ENCODE assay signal across 20 cellular contexts in the genomic region with DNA sequence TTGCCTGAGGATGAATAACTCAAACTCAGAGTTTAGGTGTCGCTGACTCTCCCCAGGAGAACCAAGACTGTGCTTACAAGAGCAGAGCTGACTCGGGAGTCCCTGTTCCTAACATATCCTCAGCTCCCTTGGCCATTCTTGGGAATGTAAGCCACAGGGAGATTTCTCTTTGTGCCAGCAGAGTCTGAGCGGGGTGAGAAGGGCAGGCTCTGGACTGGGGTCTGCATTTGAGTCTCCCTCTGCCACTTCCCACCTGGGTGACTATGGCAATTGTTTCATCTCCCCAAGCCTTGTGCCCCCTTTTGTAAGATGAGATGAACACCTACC.
"Had no signal": no experiment of that assay in that cellular context is flagged by ENCODE, and none has a peak within 500 bp of the region (broad histone marks: within the 10 kb centered on the region; RNA-seq: fewer than 3 reads in every experiment).

No MANE protein-coding gene starts in this region.

- H3K36me3 ChIP-seq: left lung, SJCRH30 had no signal

- DNase-seq: activated B cell treated with CpG ODN at 0.5 μM for 24 hours; activated CD4-positive, alpha-beta T cell treated with anti-CD3 and anti-CD28 coated beads, Interleukin-2, amount 10 ng/mL, durations not matched to agents 24 days and 14 days; activated CD8-positive, alpha-beta memory T cell treated with anti-CD3 and anti-CD28 coated beads, Interleukin-2, amount 50 U/mL, for 48 hours; activated gamma-delta T cell treated with Interleukin-2 at 50 U/mL for 16 hours; activated T-cell treated with anti-CD3 and anti-CD28 coated beads, Interleukin-2, amount 50 U/mL, for 72 hours; amygdala; effector CD8-positive, alpha-beta T cell; foreskin melanocyte; left lung; mesendoderm; natural killer cell; occipital lobe; SJCRH30; stimulated activated CD4-positive, alpha-beta T cell treated with anti-CD3 and anti-CD28 coated beads, Interleukin-4, amount 100 ng/mL, for 24 hours; stimulated activated naive CD4-positive, alpha-beta T cell; substantia nigra; trophoblast cell had no signal

- H3K9me3 ChIP-seq: left lung, SJCRH30 had no signal

- ATAC-seq: activated T-cell treated with anti-CD3 and anti-CD28 coated beads, Interleukin-2, amount 50 U/mL, for 72 hours; left lung; natural killer cell had no signal

- H3K4me1 ChIP-seq: left lung, SJCRH30 had no signal

- H3K27ac ChIP-seq: left lung, SJCRH30 had no signal

- H3K27me3 ChIP-seq: left lung, SJCRH30 had no signal

- H3K4me3 ChIP-seq: left lung, SJCRH30 had no signal

- FAIRE-seq: islet of Langerhans, small intestine, TTC549 had no signal
